8 cellular contexts compared by ENCODE assay signal in the genomic region with DNA sequence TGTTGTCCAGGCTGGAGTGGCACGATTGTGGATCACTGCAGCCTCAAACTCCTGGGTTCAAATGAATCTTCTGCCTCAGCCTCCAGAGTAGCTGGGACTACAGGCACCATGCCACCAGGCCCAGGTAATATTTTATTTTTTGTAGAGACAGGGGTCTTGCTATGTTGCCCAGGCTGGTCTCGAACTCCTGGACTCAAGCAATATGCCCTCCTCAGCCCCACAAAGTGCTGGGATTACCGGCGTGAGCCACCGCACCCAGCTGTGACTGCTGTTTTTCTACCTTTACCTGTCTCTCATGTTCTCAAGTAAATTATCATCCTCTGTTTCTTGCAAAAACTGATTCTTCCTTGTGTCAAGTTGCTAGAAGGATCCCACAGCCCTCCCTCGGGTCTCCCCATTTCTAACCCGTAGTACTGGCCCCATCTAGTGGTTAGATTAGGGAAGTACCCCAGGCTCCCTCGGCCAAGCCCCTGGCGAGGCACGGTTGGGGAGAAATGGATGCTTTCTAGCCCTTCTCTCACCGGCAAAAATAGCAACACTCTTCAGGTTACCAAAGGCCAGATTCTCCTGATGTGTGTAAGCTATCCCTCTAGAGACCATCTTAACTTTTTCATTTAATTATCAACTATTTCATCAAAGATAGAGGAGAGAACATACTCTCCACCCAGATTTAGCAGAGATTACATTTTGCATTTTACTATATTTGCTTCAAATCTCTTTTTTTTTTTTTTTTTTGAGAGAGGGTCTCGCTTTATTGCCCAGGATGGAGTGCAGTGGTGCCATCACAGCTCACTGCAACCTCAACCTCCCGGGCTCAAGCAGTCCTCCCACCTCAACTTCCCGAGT. TPM values are rescaled to one million over a fixed set of nuclear protein-coding genes. Genes with fewer than 3 reads are reported as not detected.
A peak's percentile ranks its signal among the peaks of the same experiment; 100 is the strongest.
DNase-seq lines count a peak whose midpoint lies in the region; ATAC-seq and TF ChIP-seq lines count a peak whose summit lies in the region.

No MANE protein-coding gene starts in this region.

- H3K27ac ChIP-seq in SK-N-MC: no peak overlapping the region

- peaks cover 6% of the 10 kb centered on the region for H3K4me1 Mint-ChIP-seq in type B pancreatic cell (ENCODE audit: unreplicated experiment)

- H3K9ac ChIP-seq in SK-N-MC (ENCODE audit: insufficient read length): no peak overlapping the region

- peaks cover 31% of the 10 kb centered on the region for H3K27me3 Mint-ChIP-seq in type B pancreatic cell

- peak; percentile 97 for TF ChIP-seq CTCF in type B pancreatic cell (conservative IDR thresholded peaks at IDR 0.05)

- H3K9me3 Mint-ChIP-seq in type B pancreatic cell: no peaks in the 10 kb centered on the region

- no peak overlapping the region for H3K4me3 Mint-ChIP-seq in type B pancreatic cell

- H3K4me3 ChIP-seq in SK-N-MC: no peak overlapping the region

- H3K9me3 ChIP-seq in SK-N-MC (ENCODE audit: low read depth, low read length): no peaks in the 10 kb centered on the region

- no peaks in the 10 kb centered on the region for H3K36me3 Mint-ChIP-seq in type B pancreatic cell

- H3K36me3 ChIP-seq in SK-N-MC (ENCODE audit: insufficient read depth, low read length): no peaks in the 10 kb centered on the region

- DNase-seq in EL (peak; percentile 72), LoVo (ENCODE audit: low spot score) (peak; percentile 75), SK-N-MC (ENCODE audit: low read depth, low spot score) (peak; percentile 50), glomerular visceral epithelial cell (ENCODE audit: extremely low spot score) (peak; percentile 79), pons (ENCODE audit: low spot score) (peak; percentile 77), type B pancreatic cell (ENCODE audit: extremely low spot score, unreplicated experiment) (peak; percentile 80)
- peak; percentile 34 to 56 (median 43) for DNase-seq in activated naive CD4-positive, alpha-beta T cell (lab: John Stamatoyannopoulos, UW)

- ATAC-seq in GM19351 (IDR thresholded peaks at IDR 0.05; ENCODE audit: unreplicated experiment): no peak

- peak overlapping the region; percentile 44 for H3K27ac Mint-ChIP-seq in type B pancreatic cell

RNA-seq across cellular contexts. Expression of gene TOR1B, which starts 19.2 kb away (rescaled TPM):
- 19.4 and 23.5 TPM in 2 replicates for total RNA-seq in type B pancreatic cell (ENCODE audit: low replicate concordance)

RNA-seq across cellular contexts. Expression of gene PTGES, which starts 30.9 kb away (rescaled TPM):
- total RNA-seq in type B pancreatic cell (ENCODE audit: low replicate concordance): 29.1 and 67.1 TPM in 2 replicates

RNA-seq across cellular contexts. Expression of gene TOR1A, which starts 40.2 kb away (rescaled TPM):
- total RNA-seq in type B pancreatic cell (ENCODE audit: low replicate concordance): 28.5 and 36.2 TPM in 2 replicates

RNA-seq across cellular contexts. Expression of gene C9orf78, which starts 51.3 kb away (rescaled TPM):
- 33.6 and 35.4 TPM in 2 replicates for total RNA-seq in type B pancreatic cell (ENCODE audit: low replicate concordance)

RNA-seq across cellular contexts. Expression of gene USP20, which starts 51.5 kb away (rescaled TPM):
- total RNA-seq in type B pancreatic cell (ENCODE audit: low replicate concordance): 37.8 and 39.2 TPM in 2 replicates
